Comparison of ENCODE assay signal across 13 cellular contexts in genomic region chr4:142416711-142417275, GRCh38.
DNase-seq lines count a peak whose midpoint lies in the region; ATAC-seq and TF ChIP-seq lines count a peak whose summit lies in the region.
"Had no signal": no experiment of that assay in that cellular context is flagged by ENCODE, and none has a peak within 500 bp of the region (broad histone marks: within the 10 kb centered on the region; RNA-seq: fewer than 3 reads in every experiment).

No MANE protein-coding gene starts in this region.

- H3K27me3 ChIP-seq in ACC112 (ENCODE audit: insufficient read depth, low read length) (no peaks in the 10 kb centered on the region), HCT116 (ENCODE audit: insufficient read depth, low read length) (no peaks in the 10 kb centered on the region)

- H2AFZ ChIP-seq in ACC112 (ENCODE audit: low read length, unreplicated experiment) (peak overlapping the region; percentile 90), HCT116 (ENCODE audit: low read depth, low read length, poor library complexity, severe bottlenecking) (peak overlapping the region; percentile 10)

- H4K20me1 ChIP-seq in HCT116 (ENCODE audit: insufficient read depth), result no peaks in the 10 kb centered on the region

- H3K4me3 ChIP-seq in ACC112 (ENCODE audit: low read depth, low read length) (peak overlapping the region; percentile 30; the same call in 1 of the 2 replicates), HCT116 (replicated peaks in 1 of 2; ENCODE audit: low read depth in 1 of 2, low read length in 2 of 2) (no peak overlapping the region)

- peaks cover 0 to 25% of the 10 kb centered on the region in 2 donors for H3K36me3 Mint-ChIP-seq in activated naive CD4-positive, alpha-beta T cell treated with anti-CD3 and anti-CD28 coated beads, Interleukin-2, amount 50 U/mL, for 72 hours

- no peak for TF ChIP-seq CTCF in HCT116 (IDR thresholded peaks at IDR 0.05 in 2 of 3, conservative IDR thresholded peaks at IDR 0.05 in 1 of 3; ENCODE audit: borderline replicate concordance in 1 of 3, insufficient read depth in 1 of 3, low read depth in 2 of 3, low read length in 2 of 3)

- H3K27ac ChIP-seq in ACC112 (ENCODE audit: low read depth, low read length) (peak overlapping the region; percentile 59), HCT116 (ENCODE audit: low read depth, low read length) (no peak overlapping the region)

- peaks cover 4 to 14% of the 10 kb centered on the region in 2 donors for H3K9me3 Mint-ChIP-seq in activated naive CD4-positive, alpha-beta T cell treated with anti-CD3 and anti-CD28 coated beads, Interleukin-2, amount 50 U/mL, for 72 hours

- H3K4me2 ChIP-seq in HCT116 (ENCODE audit: low read length), result no peak overlapping the region

- intact Hi-C loops in HCT116 (cut with micrococcal nuclease), result no loop called here

- no peak for TF ChIP-seq RAD21 in HCT116 (IDR thresholded peaks at IDR 0.05; ENCODE audit: low read depth)

- peak overlapping the region; percentile 91 to 97 for H3K27ac Mint-ChIP-seq in activated naive CD4-positive, alpha-beta T cell treated with anti-CD3 and anti-CD28 coated beads, Interleukin-2, amount 50 U/mL, for 72 hours

- RAD21 ChIA-PET in HCT116 (lab: Charles Lee; ENCODE audit: low non-redundant PET in 1 of 2, low total read pairs in 2 of 2, uncharacterized antibody in 2 of 2, unreplicated experiment in 2 of 2), result no interaction called here

- H3K79me2 ChIP-seq in ACC112 (ENCODE audit: control insufficient read depth, insufficient read depth, low read length, unreplicated experiment), result no peaks in the 10 kb centered on the region
- H3K79me2 ChIP-seq in HCT116 (ENCODE audit: insufficient read depth, low read length), result no peaks in the 10 kb centered on the region

- DNase-seq in HCT116 (ENCODE audit: low read depth, low spot score), result no peak
- peak in 1 of 2 donors; percentile 32 for DNase-seq in activated naive CD4-positive, alpha-beta T cell treated with anti-CD3 and anti-CD28 coated beads, Interleukin-2, amount 50 U/mL, for 72 hours (ENCODE audit: low spot score in 2 of 2)
- peak; percentile 68 for DNase-seq in iris pigment epithelial cell (ENCODE audit: low read depth)
- no peak for DNase-seq in GM19238 (ENCODE audit: insufficient read length, low spot score)
- no peak for DNase-seq in activated effector memory CD4-positive, alpha-beta T cell treated with Interleukin-2 at 50 U/mL for 16 hours
- no peak for DNase-seq in HUDEP-2 (lab: John Stamatoyannopoulos, UW; ENCODE audit: unreplicated experiment in 76 of 76)
- DNase-seq: C1 segment of cervical spinal cord; effector CD8-positive, alpha-beta T cell; islet precursor cell; NCI-H2029; SHP77 had no signal

- H3K9me2 ChIP-seq in HCT116 (ENCODE audit: insufficient read depth), result no peaks in the 10 kb centered on the region

- TF ChIP-seq POLR2A in HCT116 (IDR thresholded peaks at IDR 0.05; ENCODE audit: borderline replicate concordance, extremely low read depth, insufficient read depth, insufficient read length), result no peak

- CTCF ChIA-PET in HCT116 (lab: Charles Lee), result no interaction called here

- H3K36me3 ChIP-seq in ACC112 (ENCODE audit: insufficient read depth, low read length), result no peaks in the 10 kb centered on the region
- no peaks in the 10 kb centered on the region for H3K36me3 ChIP-seq in HCT116 (ENCODE audit: control insufficient read depth in 1 of 2, insufficient read depth in 2 of 2, low read length in 2 of 2)

- BruUV-seq in HCT116 (replicated peaks; lab: Mats Ljungman, UMichigan), result no TSS peak

- H3K9me3 ChIP-seq in HCT116 (ENCODE audit: control insufficient read depth in 1 of 2, insufficient read depth in 1 of 2, low read depth in 1 of 2, low read length in 2 of 2), result no peaks in the 10 kb centered on the region

- no peak overlapping the region for H3K9ac ChIP-seq in HCT116 (ENCODE audit: low read length)

- H3K4me1 ChIP-seq in ACC112 (ENCODE audit: control insufficient read depth, insufficient read depth, low read length, unreplicated experiment) (peaks cover 9% of the 10 kb centered on the region), HCT116 (ENCODE audit: control insufficient read depth in 1 of 2, insufficient read depth in 2 of 2, low read length in 2 of 2) (peaks cover 4 to 5% of the 10 kb centered on the region in 2 experiments; a peak in 2 of 4 replicates)

- ATAC-seq in HCT116 (no peak), GM21825 (IDR thresholded peaks at IDR 0.05; ENCODE audit: unreplicated experiment) (no peak)
- ATAC-seq in activated naive CD4-positive, alpha-beta T cell treated with anti-CD3 and anti-CD28 coated beads, Interleukin-2, amount 50 U/mL, for 72 hours, result peak; percentile 96 to 98

- POLR2A ChIA-PET in HCT116 (lab: Charles Lee), result no interaction called here

TF ChIP-seq in HCT116, 20 proteins besides CTCF, POLR2A, EP300 and RAD21:
- TF ChIP-seq ATF3 (IDR thresholded peaks at IDR 0.05) (no peak), SP1 (IDR thresholded peaks at IDR 0.05; ENCODE audit: low read depth) (0 out of 2 replicates have a peak, but pooled peaks have one; percentile 7)
TF ChIP-seq in HCT116: peak in this region for 1.

Comparison
In these comparisons a context has a peak if more than half of its experiments do, and no peak if none do; other contexts are left out.
1. ATAC-seq: peak in activated naive CD4-positive, alpha-beta T cell treated with anti-CD3 and anti-CD28 coated beads, Interleukin-2, amount 50 U/mL, for 72 hours (2 of 2); none in HCT116 (single experiment) and GM21825 (single experiment).